24 cellular contexts compared by ENCODE assay signal in genomic region chr13:21012211-21012610, GRCh38. TPM values are rescaled to one million over a fixed set of nuclear protein-coding genes. Genes with fewer than 3 reads are reported as not detected.
DNase-seq lines count a peak whose midpoint lies in the region; ATAC-seq, FAIRE-seq and TF ChIP-seq lines count a peak whose summit lies in the region.
"Had no signal": no experiment of that assay in that cellular context is flagged by ENCODE, and none has a peak within 500 bp of the region (broad histone marks: within the 10 kb centered on the region; RNA-seq: fewer than 3 reads in every experiment).

No MANE protein-coding gene starts in this region.

- no peak overlapping the region for H2AFZ ChIP-seq in SK-N-SH (ENCODE audit: low read depth)
- no peak overlapping the region for H2AFZ ChIP-seq in PC-3 (ENCODE audit: low read length)
- H2AFZ ChIP-seq: GM23338 had no signal

- H3K27me3 ChIP-seq in SK-N-SH (ENCODE audit: insufficient read depth) (no peaks in the 10 kb centered on the region), SJSA1 (replicated peaks) (no peaks in the 10 kb centered on the region), gastroesophageal sphincter (no peaks in the 10 kb centered on the region), gastrocnemius medialis (no peaks in the 10 kb centered on the region), PC-3 (ENCODE audit: low read length) (no peaks in the 10 kb centered on the region), small intestine (ENCODE audit: control insufficient read depth in 2 of 2, insufficient read depth in 2 of 2, low read length in 2 of 2) (no peaks in the 10 kb centered on the region)
- H3K27me3 ChIP-seq: ascending aorta, transverse colon had no signal

- WGBS in SK-N-SH (ENCODE audit: low lambda C conversion rate), result 51% methylated on average over 5 of the region's 5 CpGs
- WGBS in gastroesophageal sphincter (ENCODE audit: low coverage in 1 of 2), 2 donors, result 63 to 69% methylated on average over 5 of the region's 5 CpGs
- 66 to 77% (median 76%) methylated on average over 5 of the region's 5 CpGs for WGBS in small intestine, 3 donors

- H3K9me2 ChIP-seq in SK-N-SH (no peaks in the 10 kb centered on the region), PC-3 (replicated peaks; ENCODE audit: low read length) (no peaks in the 10 kb centered on the region)

- H3K4me3 ChIP-seq in SK-N-SH (ENCODE audit: low read depth in 2 of 2, low read length in 1 of 2) (no peak overlapping the region), SJSA1 (no peak overlapping the region), gastroesophageal sphincter (no peak overlapping the region), gastrocnemius medialis (no peak overlapping the region), PC-3 (ENCODE audit: low read length) (no peak overlapping the region), small intestine (ENCODE audit: low read depth in 1 of 2, low read length in 2 of 2) (no peak overlapping the region)
- H3K4me3 ChIP-seq: ascending aorta, GM23338, SK-N-MC, transverse colon had no signal

- POLR2A ChIA-PET in SK-N-SH (lab: Yijun Ruan, JAX), result no interaction called here
- POLR2A ChIA-PET in PC-3 (lab: Charles Lee; ENCODE audit: unreplicated experiment), result no interaction called here

- TF ChIP-seq RAD21 in SK-N-SH (IDR thresholded peaks at IDR 0.05; ENCODE audit: low read length), result no peak

- no peak for TF ChIP-seq POLR2A in gastroesophageal sphincter (IDR thresholded peaks at IDR 0.05)
- no peak for TF ChIP-seq POLR2A in gastrocnemius medialis (IDR thresholded peaks at IDR 0.05)

- peaks cover 0 to 9% of the 10 kb centered on the region in 2 experiments for H3K36me3 ChIP-seq in SK-N-SH (replicated peaks in 1 of 2; ENCODE audit: control insufficient read depth in 1 of 2, insufficient read depth in 2 of 2, low read length in 1 of 2)
- H3K36me3 ChIP-seq in SJSA1, result peaks cover 24% of the 10 kb centered on the region
- no peaks in the 10 kb centered on the region for H3K36me3 ChIP-seq in gastroesophageal sphincter
- H3K36me3 ChIP-seq in gastrocnemius medialis, result no peaks in the 10 kb centered on the region
- no peaks in the 10 kb centered on the region for H3K36me3 ChIP-seq in PC-3 (ENCODE audit: low read depth, low read length)
- no peaks in the 10 kb centered on the region for H3K36me3 ChIP-seq in small intestine (ENCODE audit: control insufficient read depth in 2 of 2, insufficient read depth in 2 of 2, low read length in 2 of 2)
- H3K36me3 ChIP-seq: ascending aorta, transverse colon had no signal

- H3K9ac ChIP-seq in SK-N-SH (no peak overlapping the region), PC-3 (ENCODE audit: low read length) (no peak overlapping the region)

- no peak for ATAC-seq in SK-N-SH treated with all-trans-retinoic acid at 6 μM for 48 hours
- ATAC-seq in gastroesophageal sphincter, result no peak
- ATAC-seq in gastrocnemius medialis, result no peak
- no peak for ATAC-seq in PC-3
- ATAC-seq: activated T-cell treated with anti-CD3 and anti-CD28 coated beads, Interleukin-2, amount 50 U/mL, for 4 hours; GM23338 had no signal

- in situ Hi-C loops in gastrocnemius medialis (cut with MboI; ENCODE audit: low sequenced_read_pairs in 4 of 4), result loop anchor here in 1 of 4 donors (10.0 kb wide), 1 partner anchor 67 kb away; no protein-coding TSS in a partner anchor

- peaks cover 91% of the 10 kb centered on the region for H3K79me2 ChIP-seq in SK-N-SH (ENCODE audit: insufficient read depth)
- peaks cover 81% of the 10 kb centered on the region for H3K79me2 ChIP-seq in PC-3 (ENCODE audit: low read length)

- H3F3A ChIP-seq in SK-N-SH (replicated peaks; ENCODE audit: insufficient read depth) (peaks cover 43% of the 10 kb centered on the region), PC-3 (ENCODE audit: low read length, unreplicated experiment) (peaks cover 7% of the 10 kb centered on the region)

- no peak for TF ChIP-seq CTCF in SK-N-SH (IDR thresholded peaks at IDR 0.05)
- no peak for TF ChIP-seq CTCF in gastroesophageal sphincter (IDR thresholded peaks at IDR 0.05)
- no peak for TF ChIP-seq CTCF in gastrocnemius medialis (IDR thresholded peaks at IDR 0.05 in 4 of 5, conservative IDR thresholded peaks at IDR 0.05 in 1 of 5)
- TF ChIP-seq CTCF in PC-3 (conservative IDR thresholded peaks at IDR 0.05; ENCODE audit: low read depth, low read length), result no peak

- H3K4me1 ChIP-seq in SK-N-SH (ENCODE audit: control insufficient read depth in 1 of 2, insufficient read depth in 2 of 2, low read depth in 1 of 2, low read length in 1 of 2), result peaks cover 12 to 46% of the 10 kb centered on the region in 2 experiments
- peaks cover 57% of the 10 kb centered on the region for H3K4me1 ChIP-seq in SJSA1 (replicated peaks)
- peaks cover 17 to 91% (median 65%) of the 10 kb centered on the region in 3 donors for H3K4me1 ChIP-seq in gastroesophageal sphincter
- H3K4me1 ChIP-seq in gastrocnemius medialis, result peaks cover 81 to 87% of the 10 kb centered on the region in 2 donors
- peaks cover 37% of the 10 kb centered on the region for H3K4me1 ChIP-seq in PC-3 (ENCODE audit: insufficient read depth, low read length)
- H3K4me1 ChIP-seq in small intestine (ENCODE audit: control insufficient read depth in 2 of 2, insufficient read depth in 1 of 2, low read depth in 1 of 2, low read length in 1 of 2), result no peaks in the 10 kb centered on the region

- CTCF ChIA-PET in SK-N-SH (lab: Yijun Ruan, JAX), result no interaction called here
- CTCF ChIA-PET in PC-3 (lab: Charles Lee), result no interaction called here

- FAIRE-seq in small intestine (lab: Jason Lieb, UNC), result no peak

- H3K27ac ChIP-seq in SK-N-SH (ENCODE audit: low read depth in 2 of 2, low read length in 1 of 2), result peak overlapping the region; percentile 55 to 99; a peak in 2 of 4 replicates
- H3K27ac ChIP-seq in SJSA1, result peak overlapping the region; percentile 31; the same call in 1 of the 2 replicates
- H3K27ac ChIP-seq in gastroesophageal sphincter, result peak overlapping the region in 3 of 4 donors; percentile 64 to 83 (median 75)
- H3K27ac ChIP-seq in gastrocnemius medialis, result peak overlapping the region; percentile 86 to 91 (median 88)
- no peak overlapping the region for H3K27ac ChIP-seq in PC-3 (ENCODE audit: low read length)
- H3K27ac ChIP-seq in small intestine (ENCODE audit: low read depth in 1 of 2, low read length in 1 of 2), result no peak overlapping the region
- H3K27ac ChIP-seq: ascending aorta, RWPE1, SK-N-MC had no signal

- no TSS peak for BruUV-seq in PC-3 (replicated peaks; lab: Mats Ljungman, UMichigan)

- H3K4me2 ChIP-seq in SK-N-SH (no peak overlapping the region), PC-3 (ENCODE audit: low read length) (no peak overlapping the region)
- H3K4me2 ChIP-seq: GM23338 had no signal

- H4K20me1 ChIP-seq in SK-N-SH (ENCODE audit: insufficient read depth), result peaks cover 73% of the 10 kb centered on the region
- H4K20me1 ChIP-seq in PC-3 (ENCODE audit: low read length), result 0 out of 2 replicates have a peak, but pooled peaks cover 3% of the 10 kb centered on the region

- H3K9me3 ChIP-seq in SK-N-SH (no peaks in the 10 kb centered on the region), SJSA1 (replicated peaks) (no peaks in the 10 kb centered on the region), gastroesophageal sphincter (no peaks in the 10 kb centered on the region), gastrocnemius medialis (no peaks in the 10 kb centered on the region), PC-3 (ENCODE audit: low read length) (no peaks in the 10 kb centered on the region), small intestine (ENCODE audit: control insufficient read depth, low read depth) (no peaks in the 10 kb centered on the region)
- H3K9me3 ChIP-seq: ascending aorta, Caco-2, transverse colon had no signal

- DNase-seq in SK-N-SH, result no peak
- peak; percentile 27 to 40 for DNase-seq in SJSA1 (ENCODE audit: low read depth in 1 of 2, low spot score in 2 of 2)
- peak in 1 of 2 donors; percentile 4 for DNase-seq in gastrocnemius medialis
- no peak for DNase-seq in Ammon's horn (ENCODE audit: low spot score)
- no peak for DNase-seq in PC-3
- no peak for DNase-seq in small intestine
- DNase-seq: activated CD4-positive, alpha-beta T cell treated with anti-CD3 and anti-CD28 coated beads for 4 hours; activated naive CD4-positive, alpha-beta T cell treated with Interleukin-2 at 50 U/mL for 16 hours; activated T-cell treated with anti-CD3 and anti-CD28 coated beads, Interleukin-2, amount 50 U/mL, for 4 hours; Caco-2; central memory CD4-positive, alpha-beta T cell; DND-41; midbrain; NCI-H187 treated with DMSO at 0.1 percent for 48 hours; NCI-H345; NCI-H82; stimulated activated CD8-positive, alpha-beta memory T cell treated with anti-CD3 and anti-CD28 coated beads, Interleukin-4, amount 100 ng/mL, for 48 hours; transverse colon had no signal

- TF ChIP-seq EP300 in SK-N-SH (IDR thresholded peaks at IDR 0.05; ENCODE audit: borderline replicate concordance in 1 of 2, low read depth in 1 of 2, low read length in 1 of 2) (no peak), gastroesophageal sphincter (IDR thresholded peaks at IDR 0.05) (no peak)

- intact Hi-C loops in gastrocnemius medialis (cut with DNase I; ENCODE audit: low total_unique reads) (loop anchor here (5.0 kb wide), 1 partner anchor 50 kb away; the partner anchor contains the start of gene LATS2), PC-3 (cut with micrococcal nuclease) (no loop called here)

TF ChIP-seq in SK-N-SH, 30 proteins besides CTCF, POLR2A, EP300 and RAD21 (continues in another document):
- TF ChIP-seq FOSL2 (IDR thresholded peaks at IDR 0.05; ENCODE audit: borderline replicate concordance, low read depth) (no peak), NFIC (IDR thresholded peaks at IDR 0.05; ENCODE audit: borderline replicate concordance) (no peak)

TF ChIP-seq in SK-N-SH treated with all-trans-retinoic acid at 6 μM for 48 hours, 23 proteins besides CTCF, POLR2A, EP300 and RAD21:
- no peak for TF ChIP-seq ZFP30 (CRISPR knock-in tag; IDR thresholded peaks at IDR 0.05)
- TF ChIP-seq GLIS3 (CRISPR knock-in tag; IDR thresholded peaks at IDR 0.05), result no peak
- TF ChIP-seq OSR1 (CRISPR knock-in tag; IDR thresholded peaks at IDR 0.05), result no peak
- TF ChIP-seq PPARA (CRISPR knock-in tag; IDR thresholded peaks at IDR 0.05; ENCODE audit: borderline replicate concordance), result no peak

RNA-seq across cellular contexts. Expression of gene LATS2, which starts 49.2 kb away (rescaled TPM):
- 19.6 and 19.7 TPM in 2 replicates for polyA plus RNA-seq in SK-N-SH (2012; rRNA removed)
- polyA plus RNA-seq in SK-N-SH (2012; cell fraction: cytosol; rRNA removed), result 23.5 and 24.6 TPM in 2 replicates
- polyA plus RNA-seq in SK-N-SH (2012; cell fraction: nucleus; rRNA removed), result 39.0 and 45.8 TPM in 2 replicates
- 9.9 and 14.4 TPM in 2 replicates for total RNA-seq in SJSA1 (2014; rRNA removed; shearing (Covaris generic))
- 10 to 100 TPM; 42.2 to 95.4 (median 56.5) TPM for total RNA-seq in gastroesophageal sphincter
- total RNA-seq in gastrocnemius medialis, result 10 to 100 TPM; 11.5 to 34.1 (median 18.8) TPM
- total RNA-seq in PC-3 (2014; rRNA removed), result 11.0 and 11.1 TPM in 2 replicates
- 1 to 10 TPM; 1.1 to 3.6 (median 2.2) TPM for polyA plus RNA-seq in small intestine

Comparison
In these comparisons a context has a peak if more than half of its experiments do, and no peak if none do; other contexts are left out.
1. DNase-seq: peak in SJSA1 (2 of 2); none in SK-N-SH (single experiment), Ammon's horn (single experiment), PC-3 (single experiment) and small intestine (single experiment).
2. H3K27ac ChIP-seq: peak in SK-N-SH (2 of 2), SJSA1 (single experiment), gastroesophageal sphincter (3 of 4) and gastrocnemius medialis (4 of 4); none in PC-3 (single experiment) and small intestine (0 of 2).